In genomic region chr19:29687897-29688728, GRCh38 we compare ENCODE assay signal across 1 cellular context.
TF ChIP-seq lines count a peak whose summit lies in the region.

No MANE protein-coding gene starts in this region.

TF ChIP-seq in HepG2, 621 proteins besides CTCF, POLR2A, EP300 and RAD21:
- TF ChIP-seq MLX (CRISPR knock-in tag; IDR thresholded peaks at IDR 0.05) (no peak), ZNF326 (CRISPR knock-in tag; IDR thresholded peaks at IDR 0.05; ENCODE audit: borderline replicate concordance) (no peak), KLF6 (CRISPR knock-in tag; IDR thresholded peaks at IDR 0.05) (no peak), ZKSCAN5 (CRISPR knock-in tag; IDR thresholded peaks at IDR 0.05) (no peak), MAFF (IDR thresholded peaks at IDR 0.05; ENCODE audit: low read depth, low read length) (peak; percentile 76), ISX (CRISPR knock-in tag; conservative IDR thresholded peaks at IDR 0.05) (no peak), MAFK (conservative IDR thresholded peaks at IDR 0.05 in 1 of 2, IDR thresholded peaks at IDR 0.05 in 1 of 2; ENCODE audit: low read length in 2 of 2) (peak; percentile 81 to 85), KDM4B (CRISPR knock-in tag; IDR thresholded peaks at IDR 0.05) (no peak), NFE2L2 (IDR thresholded peaks at IDR 0.05; ENCODE audit: low read length) (peak; percentile 94), DBP (CRISPR knock-in tag; IDR thresholded peaks at IDR 0.05; ENCODE audit: not compliant biosample characterization) (no peak), PTBP1 (IDR thresholded peaks at IDR 0.05; ENCODE audit: low read depth, low read length, poor library complexity, severe bottlenecking) (no peak), NFE2 (CRISPR knock-in tag; IDR thresholded peaks at IDR 0.05) (peak; percentile 72; the same call in 1 of the 2 replicates), BORCS8-MEF2B (CRISPR knock-in tag; IDR thresholded peaks at IDR 0.05) (no peak), ZBTB25 (CRISPR knock-in tag; IDR thresholded peaks at IDR 0.05) (no peak), HMGXB4 (CRISPR knock-in tag; IDR thresholded peaks at IDR 0.05; ENCODE audit: borderline replicate concordance in 1 of 2, low read depth in 1 of 2) (no peak), KLF13 (CRISPR knock-in tag; IDR thresholded peaks at IDR 0.05) (no peak), PREB (CRISPR knock-in tag; IDR thresholded peaks at IDR 0.05) (no peak), RXRB (CRISPR knock-in tag; IDR thresholded peaks at IDR 0.05; ENCODE audit: borderline replicate concordance) (no peak)
